ENCODE assay signal across 9 cellular contexts in genomic region chr1:53890522-53890941, GRCh38. TPM values are rescaled to one million over a fixed set of nuclear protein-coding genes. Genes with fewer than 3 reads are reported as not detected.
DNase-seq lines count a peak whose midpoint lies in the region; ATAC-seq and TF ChIP-seq lines count a peak whose summit lies in the region.
"Had no signal": no experiment of that assay in that cellular context is flagged by ENCODE, and none has a peak within 500 bp of the region (broad histone marks: within the 10 kb centered on the region; RNA-seq: fewer than 3 reads in every experiment).

No MANE protein-coding gene starts in this region.

- no peaks in the 10 kb centered on the region for H3K9me3 Mint-ChIP-seq in activated naive CD4-positive, alpha-beta T cell treated with anti-CD3 and anti-CD28 coated beads, Interleukin-2, amount 10 ng/mL, durations not matched to agents 7 days and 5 days

- peak overlapping the region; percentile 93 for H3K27ac Mint-ChIP-seq in activated naive CD4-positive, alpha-beta T cell treated with anti-CD3 and anti-CD28 coated beads, Interleukin-2, amount 10 ng/mL, durations not matched to agents 7 days and 5 days

- TF ChIP-seq CTCF in uterus (IDR thresholded peaks at IDR 0.05): no peak

- H3K4me3 Mint-ChIP-seq in activated naive CD4-positive, alpha-beta T cell treated with anti-CD3 and anti-CD28 coated beads, Interleukin-2, amount 10 ng/mL, durations not matched to agents 7 days and 5 days: peak overlapping the region; percentile 92

- no peak for TF ChIP-seq POLR2A in uterus (IDR thresholded peaks at IDR 0.05)

- H3K9me3 ChIP-seq in mononuclear cell (ENCODE audit: low read depth, low read length): no peaks in the 10 kb centered on the region
- H3K9me3 ChIP-seq in uterus: no peaks in the 10 kb centered on the region

- ATAC-seq in sciatic nerve: no peak

- CTCF ChIA-PET in activated naive CD4-positive, alpha-beta T cell treated with anti-CD3 and anti-CD28 coated beads, Interleukin-2, amount 10 ng/mL, durations not matched to agents 7 days and 5 days (lab: Charles Lee): interaction anchor here (1.1 to 1.5 kb wide), 2 partner anchors 12 to 29 kb away, joined by 3 to 5 read pairs; no protein-coding TSS in a partner anchor

- peaks cover 32% of the 10 kb centered on the region for H3K4me1 Mint-ChIP-seq in activated naive CD4-positive, alpha-beta T cell treated with anti-CD3 and anti-CD28 coated beads, Interleukin-2, amount 10 ng/mL, durations not matched to agents 7 days and 5 days

- H3K36me3 Mint-ChIP-seq in activated naive CD4-positive, alpha-beta T cell treated with anti-CD3 and anti-CD28 coated beads, Interleukin-2, amount 10 ng/mL, durations not matched to agents 7 days and 5 days: peaks cover 9% of the 10 kb centered on the region

- H3K4me1 ChIP-seq in mononuclear cell (ENCODE audit: insufficient read depth, low read length): peaks cover 23% of the 10 kb centered on the region
- no peaks in the 10 kb centered on the region for H3K4me1 ChIP-seq in uterus

- no peaks in the 10 kb centered on the region for H3K36me3 ChIP-seq in uterus

- peak in 2 of 3 donors; percentile 7 for DNase-seq in stimulated activated CD4-positive, alpha-beta T cell treated with anti-CD3 and anti-CD28 coated beads, Interleukin-12 subunit alpha, Interleukin-12 subunit beta, amount 100 ng/mL, for 48 hours (ENCODE audit: low read depth in 2 of 3, low spot score in 1 of 3)
- DNase-seq in stimulated activated CD4-positive, alpha-beta T cell treated with anti-CD3 and anti-CD28 coated beads, Interleukin-4, amount 100 ng/mL, for 4 hours: no peak
- DNase-seq in activated naive CD4-positive, alpha-beta T cell treated with anti-CD3 and anti-CD28 coated beads, Interleukin-2, amount 10 ng/mL, durations not matched to agents 7 days and 5 days: no peak
- DNase-seq in uterus (no peak), sciatic nerve (ENCODE audit: low spot score) (no peak), DMS114 treated with DMSO at 0.1 percent for 48 hours (lab: John Stamatoyannopoulos, UW; ENCODE audit: unreplicated experiment) (no peak), SIG-M5 treated with dmso at 0.1 percent for 504 hours (lab: John Stamatoyannopoulos, UW; ENCODE audit: unreplicated experiment) (no peak)

- H3K27me3 Mint-ChIP-seq in activated naive CD4-positive, alpha-beta T cell treated with anti-CD3 and anti-CD28 coated beads, Interleukin-2, amount 10 ng/mL, durations not matched to agents 7 days and 5 days: peaks cover 12% of the 10 kb centered on the region

- peak overlapping the region; percentile 66 to 79 for H3K27ac ChIP-seq in uterus

- intact Hi-C loops in uterus (cut with DNase I; ENCODE audit: low total_unique reads) (no loop called here), sciatic nerve (cut with DNase I) (no loop called here)

- H3K4me3 ChIP-seq in mononuclear cell (ENCODE audit: low read length) (peak overlapping the region; percentile 98), uterus (no peak overlapping the region)

- H3K27me3 ChIP-seq in mononuclear cell (ENCODE audit: insufficient read depth, low read length) (no peaks in the 10 kb centered on the region), uterus (no peaks in the 10 kb centered on the region)

RNA-seq across cellular contexts. Expression of gene YIPF1, which starts 0.9 kb away (rescaled TPM):
- total RNA-seq in mononuclear cell (11.4 TPM), uterus (10 to 100 TPM in 3 of 4 donors, 1 to 10 TPM in 1; 6.7 to 25.9 (median 14.8) TPM), sciatic nerve (16.6 TPM)

RNA-seq across cellular contexts. Expression of gene DIO1, which starts 3.5 kb away (rescaled TPM):
- 0.21 TPM for total RNA-seq in mononuclear cell
- 1 to 10 TPM in 1 of 4 donors, not detected in 3; 2.1 TPM for total RNA-seq in uterus
- not detected for total RNA-seq in sciatic nerve
- total RNA-seq: SK-MEL-5 had no signal

RNA-seq across cellular contexts. Expression of gene NDC1, which starts 52.4 kb away (rescaled TPM):
- 6.6 TPM for total RNA-seq in mononuclear cell
- 10 to 100 TPM in 3 of 4 donors, 1 to 10 TPM in 1; 6.1 to 41.8 (median 16.8) TPM for total RNA-seq in uterus
- 8.0 TPM for total RNA-seq in sciatic nerve

RNA-seq across cellular contexts. Expression of gene IFT25, which starts 55.0 kb away (rescaled TPM):
- total RNA-seq in mononuclear cell: 16.3 TPM
- 10 to 100 TPM in 3 of 4 donors, 1 to 10 TPM in 1; 1.3 to 40.6 (median 28.7) TPM for total RNA-seq in uterus
- 33.5 TPM for total RNA-seq in sciatic nerve

RNA-seq across cellular contexts. Expression of gene LRRC42, which starts 55.6 kb away (rescaled TPM):
- total RNA-seq in mononuclear cell: 7.1 TPM
- total RNA-seq in uterus: 10 to 100 TPM in 3 of 4 donors, under 1 TPM in 1; 0.51 to 30.7 (median 25.1) TPM
- 26.9 TPM for total RNA-seq in sciatic nerve

Comparison
In these comparisons a context has a peak if more than half of its experiments do, and no peak if none do; other contexts are left out.
1. DNase-seq: peak in stimulated activated CD4-positive, alpha-beta T cell treated with anti-CD3 and anti-CD28 coated beads, Interleukin-12 subunit alpha, Interleukin-12 subunit beta, amount 100 ng/mL, for 48 hours (2 of 3); none in stimulated activated CD4-positive, alpha-beta T cell treated with anti-CD3 and anti-CD28 coated beads, Interleukin-4, amount 100 ng/mL, for 4 hours (0 of 2), activated naive CD4-positive, alpha-beta T cell treated with anti-CD3 and anti-CD28 coated beads, Interleukin-2, amount 10 ng/mL, durations not matched to agents 7 days and 5 days (single experiment), uterus (0 of 2), sciatic nerve (single experiment), DMS114 treated with DMSO at 0.1 percent for 48 hours (single experiment) and SIG-M5 treated with dmso at 0.1 percent for 504 hours (single experiment).